In the genomic region with DNA sequence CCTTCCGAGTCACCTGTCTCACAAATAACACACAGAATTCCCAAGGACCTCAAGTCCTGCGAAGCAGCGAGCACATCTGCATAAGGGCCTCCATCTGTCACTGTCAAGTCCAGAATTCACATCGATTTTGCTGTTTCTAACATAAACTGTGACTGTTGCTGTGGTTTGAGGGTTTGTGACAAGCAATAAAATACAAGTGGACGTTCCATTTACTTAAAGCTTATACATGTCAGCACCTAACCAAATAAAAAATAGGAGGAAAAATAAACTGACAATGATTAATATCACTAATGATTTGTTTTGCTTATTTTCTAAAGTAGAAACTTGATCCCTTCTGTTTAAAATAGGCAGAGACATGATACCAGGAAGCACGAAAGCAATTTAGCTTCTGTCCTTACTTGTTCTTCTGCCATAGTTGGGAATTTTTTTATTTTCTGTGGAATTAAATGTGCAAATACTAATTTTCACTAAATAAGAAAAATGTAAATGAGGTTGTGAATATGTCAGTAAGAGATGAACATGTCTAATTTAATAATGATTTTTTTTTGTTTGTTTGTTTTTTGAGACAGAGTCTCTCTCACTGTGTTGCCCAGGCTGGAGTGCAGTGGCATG, we compare ENCODE assay signal across 12 cellular contexts.
"Had no signal": no experiment of that assay in that cellular context is flagged by ENCODE, and none has a peak within 500 bp of the region (broad histone marks: within the 10 kb centered on the region; RNA-seq: fewer than 3 reads in every experiment).

No MANE protein-coding gene starts in this region.

- H3K4me1 ChIP-seq: foreskin keratinocyte, heart right ventricle, psoas muscle, right lobe of liver, transverse colon had no signal

- H3K4me3 Mint-ChIP-seq: activated CD4-positive, alpha-beta T cell treated with anti-CD3 and anti-CD28 coated beads, Interleukin-2, amount 10 ng/mL, durations not matched to agents 24 days and 14 days; nephron; stimulated activated memory B cell treated with anti-CD40 and anti-IgM and Interleukin-4, amounts not matched to agents 10 μg/mL and 1 μg/mL and 100 μg/mL, for 72 hours had no signal

- H3K36me3 ChIP-seq: heart right ventricle, right lobe of liver, transverse colon had no signal

- H3K4me1 Mint-ChIP-seq: activated CD4-positive, alpha-beta T cell treated with anti-CD3 and anti-CD28 coated beads, Interleukin-2, amount 10 ng/mL, durations not matched to agents 24 days and 14 days; nephron had no signal

- H3K9me3 ChIP-seq: psoas muscle, right lobe of liver had no signal

- H3K27ac ChIP-seq: foreskin keratinocyte, heart right ventricle, psoas muscle, right lobe of liver, transverse colon had no signal

- H3K4me3 ChIP-seq: heart right ventricle, psoas muscle, right lobe of liver, transverse colon had no signal

- H3K27me3 ChIP-seq: foreskin keratinocyte, heart right ventricle, right lobe of liver, transverse colon had no signal

- H3K27me3 Mint-ChIP-seq: activated CD4-positive, alpha-beta T cell treated with anti-CD3 and anti-CD28 coated beads, Interleukin-2, amount 10 ng/mL, durations not matched to agents 24 days and 14 days; stimulated activated memory B cell treated with anti-CD40 and anti-IgM and Interleukin-4, amounts not matched to agents 10 μg/mL and 1 μg/mL and 100 μg/mL, for 72 hours had no signal

- ATAC-seq: foreskin keratinocyte, heart right ventricle, left lobe of liver, psoas muscle, right lobe of liver had no signal

- DNase-seq: activated CD4-positive, alpha-beta T cell treated with anti-CD3 and anti-CD28 coated beads, Interleukin-2, amount 10 ng/mL, durations not matched to agents 24 days and 14 days; activated naive CD4-positive, alpha-beta T cell treated with Interleukin-2 at 50 U/mL for 16 hours; foreskin keratinocyte; heart right ventricle; mammary epithelial cell; psoas muscle; right lobe of liver; substantia nigra; transverse colon had no signal

- H3K27ac Mint-ChIP-seq: activated CD4-positive, alpha-beta T cell treated with anti-CD3 and anti-CD28 coated beads, Interleukin-2, amount 10 ng/mL, durations not matched to agents 24 days and 14 days; nephron; stimulated activated memory B cell treated with anti-CD40 and anti-IgM and Interleukin-4, amounts not matched to agents 10 μg/mL and 1 μg/mL and 100 μg/mL, for 72 hours had no signal
